In genomic region chr7:30531286-30531685, GRCh38 we compare ENCODE assay signal across 19 cellular contexts. TPM values are rescaled to one million over a fixed set of nuclear protein-coding genes. Genes with fewer than 3 reads are reported as not detected.
DNase-seq lines count a peak whose midpoint lies in the region; ATAC-seq and TF ChIP-seq lines count a peak whose summit lies in the region.
"Had no signal": no experiment of that assay in that cellular context is flagged by ENCODE, and none has a peak within 500 bp of the region (broad histone marks: within the 10 kb centered on the region; RNA-seq: fewer than 3 reads in every experiment).

No MANE protein-coding gene starts in this region.

- no peak overlapping the region for H3K4me3 Mint-ChIP-seq in activated CD8-positive, alpha-beta T cell treated with anti-CD3 and anti-CD28 coated beads for 36 hours
- no peak overlapping the region for H3K4me3 Mint-ChIP-seq in activated CD8-positive, alpha-beta T cell treated with anti-CD3 and anti-CD28 coated beads, Interleukin-2, amount 10 ng/mL, durations not matched to agents 7 days and 5 days

- no peaks in the 10 kb centered on the region for H3K9me3 ChIP-seq in IMR-90 (ENCODE audit: control insufficient read depth, insufficient read depth, low read length)
- H3K9me3 ChIP-seq: BLaER1 treated with 17β-estradiol and CSF1 and Interleukin-3, amounts not matched to agents 10 nM and 100 nM had no signal

- no peak overlapping the region for H4K5ac ChIP-seq in IMR-90 (ENCODE audit: low read depth, low read length)

- POLR2A ChIA-PET in activated CD8-positive, alpha-beta T cell treated with anti-CD3 and anti-CD28 coated beads for 36 hours (lab: Charles Lee) = no interaction called here
- POLR2A ChIA-PET in activated CD8-positive, alpha-beta T cell treated with anti-CD3 and anti-CD28 coated beads, Interleukin-2, amount 10 ng/mL, durations not matched to agents 7 days and 5 days (lab: Charles Lee) = no interaction called here
- POLR2A ChIA-PET in IMR-90 (lab: Charles Lee; ENCODE audit: unreplicated experiment) = no interaction called here

- H3K9me3 Mint-ChIP-seq in activated CD8-positive, alpha-beta T cell treated with anti-CD3 and anti-CD28 coated beads for 36 hours = no peaks in the 10 kb centered on the region
- H3K9me3 Mint-ChIP-seq in activated CD8-positive, alpha-beta T cell treated with anti-CD3 and anti-CD28 coated beads, Interleukin-2, amount 10 ng/mL, durations not matched to agents 7 days and 5 days (ENCODE audit: insufficient read depth) = no peaks in the 10 kb centered on the region

- DNase-seq in activated CD8-positive, alpha-beta T cell treated with anti-CD3 and anti-CD28 coated beads for 36 hours = no peak
- no peak for DNase-seq in activated CD8-positive, alpha-beta T cell treated with anti-CD3 and anti-CD28 coated beads, Interleukin-2, amount 10 ng/mL, durations not matched to agents 7 days and 5 days
- DNase-seq in IMR-90 = peak; percentile 11
- DNase-seq in amniotic epithelial cell (ENCODE audit: low read depth) = peak; percentile 29
- DNase-seq in kidney tubule cell (ENCODE audit: low spot score) = peak; percentile 94
- DNase-seq in EL = no peak
- DNase-seq in SW 1271 (lab: John Stamatoyannopoulos, UW) = no peak
- DNase-seq: COR-L47, DMS53, NCI-H1048, NCI-H146, NCI-H2081 treated with DMSO at 0.1 percent for 48 hours, NCI-H2227 treated with DMSO at 0.1 percent for 48 hours, NCI-H526 treated with DMSO at 0.1 percent for 48 hours had no signal

- no peak overlapping the region for H3K9ac ChIP-seq in IMR-90 (ENCODE audit: low read depth, low read length)
- H3K9ac ChIP-seq: BLaER1 treated with 17β-estradiol and CSF1 and Interleukin-3, amounts not matched to agents 10 nM and 100 nM had no signal

- ATAC-seq in activated CD8-positive, alpha-beta T cell treated with anti-CD3 and anti-CD28 coated beads for 36 hours = peak; percentile 20
- ATAC-seq in activated CD8-positive, alpha-beta T cell treated with anti-CD3 and anti-CD28 coated beads, Interleukin-2, amount 10 ng/mL, durations not matched to agents 7 days and 5 days = no peak
- no peak for ATAC-seq in IMR-90 (ENCODE audit: low read depth)
- ATAC-seq in GM21381 (IDR thresholded peaks at IDR 0.05; ENCODE audit: unreplicated experiment) = no peak
- ATAC-seq: GM12878, HCT116, K562 had no signal

- CTCF ChIA-PET in activated CD8-positive, alpha-beta T cell treated with anti-CD3 and anti-CD28 coated beads for 36 hours (lab: Charles Lee) = no interaction called here
- CTCF ChIA-PET in activated CD8-positive, alpha-beta T cell treated with anti-CD3 and anti-CD28 coated beads, Interleukin-2, amount 10 ng/mL, durations not matched to agents 7 days and 5 days (lab: Charles Lee) = no interaction called here
- CTCF ChIA-PET in IMR-90 (lab: Yijun Ruan, JAX) = no interaction called here

- TF ChIP-seq POLR2A in IMR-90 (IDR thresholded peaks at IDR 0.05; ENCODE audit: low read depth, low read length) = no peak

- H3K36me3 Mint-ChIP-seq in activated CD8-positive, alpha-beta T cell treated with anti-CD3 and anti-CD28 coated beads for 36 hours (ENCODE audit: low read depth) = no peaks in the 10 kb centered on the region
- no peaks in the 10 kb centered on the region for H3K36me3 Mint-ChIP-seq in activated CD8-positive, alpha-beta T cell treated with anti-CD3 and anti-CD28 coated beads, Interleukin-2, amount 10 ng/mL, durations not matched to agents 7 days and 5 days (ENCODE audit: low read depth)

- H3K9me1 ChIP-seq in IMR-90 (ENCODE audit: insufficient read depth, low read length) = no peaks in the 10 kb centered on the region

- no TSS peak for BruUV-seq in IMR-90 (replicated peaks; lab: Mats Ljungman, UMichigan)

- H3K79me1 ChIP-seq in IMR-90 (ENCODE audit: low read depth in 1 of 2, low read length in 2 of 2) = no peaks in the 10 kb centered on the region

- H2BK20ac ChIP-seq in IMR-90 (ENCODE audit: low read depth, low read length) = no peak overlapping the region

- no peak for TF ChIP-seq RAD21 in IMR-90 (IDR thresholded peaks at IDR 0.05; ENCODE audit: low read length)

- H2AFZ ChIP-seq in IMR-90 (replicated peaks; ENCODE audit: low read length, poor library complexity) = no peak overlapping the region

- H3K4me1 Mint-ChIP-seq in activated CD8-positive, alpha-beta T cell treated with anti-CD3 and anti-CD28 coated beads for 36 hours (ENCODE audit: low read depth) = no peaks in the 10 kb centered on the region
- no peaks in the 10 kb centered on the region for H3K4me1 Mint-ChIP-seq in activated CD8-positive, alpha-beta T cell treated with anti-CD3 and anti-CD28 coated beads, Interleukin-2, amount 10 ng/mL, durations not matched to agents 7 days and 5 days (ENCODE audit: low read depth)

- no peaks in the 10 kb centered on the region for H3K36me3 ChIP-seq in IMR-90 (ENCODE audit: control insufficient read depth, insufficient read depth, low read length)

- no peak overlapping the region for H3K4me2 ChIP-seq in IMR-90 (ENCODE audit: low read depth, low read length)
- H3K4me2 ChIP-seq: BLaER1 treated with 17β-estradiol and CSF1 and Interleukin-3, amounts not matched to agents 10 nM and 100 nM had no signal

- no peak overlapping the region for H3K18ac ChIP-seq in IMR-90 (ENCODE audit: low read depth, low read length)

- H2AK5ac ChIP-seq in IMR-90 (ENCODE audit: low read depth, low read length) = no peak overlapping the region

- no peak overlapping the region for H4K8ac ChIP-seq in IMR-90 (ENCODE audit: low read depth in 2 of 2, low read length in 2 of 2)

- no peak overlapping the region for H2AK9ac ChIP-seq in IMR-90 (replicated peaks; ENCODE audit: low read depth, low read length, poor library complexity)

- no peak overlapping the region for H4K91ac ChIP-seq in IMR-90 (ENCODE audit: insufficient read depth, low read depth, low read length)

- H2BK5ac ChIP-seq in IMR-90 (ENCODE audit: low read depth, low read length, poor library complexity, severe bottlenecking) = no peak overlapping the region

- no CpG with 5 or more reads among the region's 3 CpGs for WGBS in IMR-90 (ENCODE audit: extremely low coverage in 2 of 2, insufficient read length in 1 of 2), 2 experiments

- no peaks in the 10 kb centered on the region for H4K20me1 ChIP-seq in IMR-90 (ENCODE audit: insufficient read depth, low read length)
- H4K20me1 ChIP-seq: BLaER1 treated with 17β-estradiol and CSF1 and Interleukin-3, amounts not matched to agents 10 nM and 100 nM had no signal

- H3K14ac ChIP-seq in IMR-90 (replicated peaks; ENCODE audit: low read depth, low read length) = no peak overlapping the region

- in situ Hi-C loops in IMR-90 (cut with MboI; ENCODE audit: low sequenced_read_pairs) = no loop called here

- TF ChIP-seq CTCF in activated CD8-positive, alpha-beta T cell treated with anti-CD3 and anti-CD28 coated beads for 36 hours (IDR thresholded peaks at IDR 0.05) = no peak
- no peak for TF ChIP-seq CTCF in IMR-90 (conservative IDR thresholded peaks at IDR 0.05; ENCODE audit: low read depth, low read length)

- no peak overlapping the region for H3K56ac ChIP-seq in IMR-90 (ENCODE audit: extremely low read depth, insufficient read depth, low read length)

- no peak overlapping the region for H3K4me3 ChIP-seq in IMR-90 (ENCODE audit: insufficient read depth, low read depth, low read length)
- H3K4me3 ChIP-seq: BLaER1 treated with 17β-estradiol and CSF1 and Interleukin-3, amounts not matched to agents 10 nM and 100 nM; GM12878; K562 had no signal

- no peak overlapping the region for H2BK15ac ChIP-seq in IMR-90 (ENCODE audit: low read depth, low read length)

- no peak overlapping the region for H3K23ac ChIP-seq in IMR-90 (ENCODE audit: low read depth, low read length)

- intact Hi-C loops in activated CD8-positive, alpha-beta T cell treated with anti-CD3 and anti-CD28 coated beads for 36 hours (cut with micrococcal nuclease) = no loop called here
- intact Hi-C loops in IMR-90 (cut with micrococcal nuclease) = no loop called here

- no peaks in the 10 kb centered on the region for H3K27me3 ChIP-seq in IMR-90 (ENCODE audit: control insufficient read depth, insufficient read depth, low read length)
- H3K27me3 ChIP-seq: BLaER1 treated with 17β-estradiol and CSF1 and Interleukin-3, amounts not matched to agents 10 nM and 100 nM had no signal

- dilution Hi-C loops in IMR-90 (cut with HindIII; ENCODE audit: low sequenced_read_pairs, unreplicated experiment) = no loop called here

- no peak overlapping the region for H3K27ac Mint-ChIP-seq in activated CD8-positive, alpha-beta T cell treated with anti-CD3 and anti-CD28 coated beads for 36 hours
- no peak overlapping the region for H3K27ac Mint-ChIP-seq in activated CD8-positive, alpha-beta T cell treated with anti-CD3 and anti-CD28 coated beads, Interleukin-2, amount 10 ng/mL, durations not matched to agents 7 days and 5 days

- H2BK120ac ChIP-seq in IMR-90 (ENCODE audit: low read depth, low read length) = no peak overlapping the region

- H3K4ac ChIP-seq in IMR-90 (ENCODE audit: low read depth, low read length) = no peak overlapping the region

- no peak overlapping the region for H3K27ac ChIP-seq in IMR-90 (ENCODE audit: insufficient read depth, low read length)
- H3K27ac ChIP-seq: BLaER1 treated with 17β-estradiol and CSF1 and Interleukin-3, amounts not matched to agents 10 nM and 100 nM had no signal

- no peaks in the 10 kb centered on the region for H3K27me3 Mint-ChIP-seq in activated CD8-positive, alpha-beta T cell treated with anti-CD3 and anti-CD28 coated beads for 36 hours
- no peaks in the 10 kb centered on the region for H3K27me3 Mint-ChIP-seq in activated CD8-positive, alpha-beta T cell treated with anti-CD3 and anti-CD28 coated beads, Interleukin-2, amount 10 ng/mL, durations not matched to agents 7 days and 5 days (ENCODE audit: low read depth)

- H3K4me1 ChIP-seq in IMR-90 (ENCODE audit: control insufficient read depth, insufficient read depth, low read length) = no peaks in the 10 kb centered on the region
- H3K4me1 ChIP-seq: BLaER1 treated with 17β-estradiol and CSF1 and Interleukin-3, amounts not matched to agents 10 nM and 100 nM had no signal

TF ChIP-seq in IMR-90, 13 proteins besides CTCF, POLR2A, EP300 and RAD21 (continues in another document):
- no peak for TF ChIP-seq CHD1 (IDR thresholded peaks at IDR 0.05; ENCODE audit: low read depth, low read length)

RNA-seq across cellular contexts. Expression of gene GGCT, which starts 26.7 kb away (rescaled TPM):
- total RNA-seq in activated CD8-positive, alpha-beta T cell treated with anti-CD3 and anti-CD28 coated beads for 36 hours = 10 to 100 TPM; 78.6 to 78.7 TPM
- 10 to 100 TPM; 49.7 to 50.2 TPM for total RNA-seq in activated CD8-positive, alpha-beta T cell treated with anti-CD3 and anti-CD28 coated beads, Interleukin-2, amount 10 ng/mL, durations not matched to agents 7 days and 5 days
- 12.0 and 17.5 TPM in 2 replicates for total RNA-seq in IMR-90 (2012; rRNA removed)
- polyA plus RNA-seq in IMR-90 (2012; rRNA removed) = 18.6 and 19.1 TPM in 2 replicates
- polyA plus RNA-seq in IMR-90 (2012; cell fraction: cytosol; rRNA removed) = 12.4 and 17.8 TPM in 2 replicates
- 3.6 and 4.5 TPM in 2 replicates for polyA plus RNA-seq in IMR-90 (2012; cell fraction: nucleus; rRNA removed; ENCODE audit: low replicate concordance)

RNA-seq across cellular contexts. Expression of gene NOD1, which starts 52.7 kb away (rescaled TPM):
- 10 to 100 TPM; 11.5 to 12.5 TPM for total RNA-seq in activated CD8-positive, alpha-beta T cell treated with anti-CD3 and anti-CD28 coated beads for 36 hours
- 10 to 100 TPM; 22.3 to 25.2 TPM for total RNA-seq in activated CD8-positive, alpha-beta T cell treated with anti-CD3 and anti-CD28 coated beads, Interleukin-2, amount 10 ng/mL, durations not matched to agents 7 days and 5 days
- total RNA-seq in IMR-90 (2012; rRNA removed) = 1.4 and 1.8 TPM in 2 replicates
- polyA plus RNA-seq in IMR-90 (2012; rRNA removed) = 2.7 and 3.0 TPM in 2 replicates
- 1.3 and 1.4 TPM in 2 replicates for polyA plus RNA-seq in IMR-90 (2012; cell fraction: cytosol; rRNA removed)
- polyA plus RNA-seq in IMR-90 (2012; cell fraction: nucleus; rRNA removed; ENCODE audit: low replicate concordance) = 5.8 and 9.5 TPM in 2 replicates

Comparison
In these comparisons a context has a peak if more than half of its experiments do, and no peak if none do; other contexts are left out.
1. DNase-seq: peak in IMR-90 (single experiment), amniotic epithelial cell (single experiment) and kidney tubule cell (single experiment); none in activated CD8-positive, alpha-beta T cell treated with anti-CD3 and anti-CD28 coated beads for 36 hours (single experiment), activated CD8-positive, alpha-beta T cell treated with anti-CD3 and anti-CD28 coated beads, Interleukin-2, amount 10 ng/mL, durations not matched to agents 7 days and 5 days (single experiment), EL (single experiment) and SW 1271 (0 of 2).